23 cellular contexts compared by ENCODE assay signal in genomic region chr12:3589745-3590144, GRCh38.
"Had no signal": no experiment of that assay in that cellular context is flagged by ENCODE, and none has a peak within 500 bp of the region (broad histone marks: within the 10 kb centered on the region; RNA-seq: fewer than 3 reads in every experiment).

No MANE protein-coding gene starts in this region.

- H3K4me1 ChIP-seq: colonic mucosa, esophagus squamous epithelium, gastrocnemius medialis, heart right ventricle, left lung, lower lobe of right lung had no signal

- H3K27ac Mint-ChIP-seq: dendritic cell treated with granulocyte-macrophage colony-stimulating factor and Interleukin-4, amounts not matched to agents 40 ng/mL and 50 ng/mL, for 4 days; effector memory CD8-positive, alpha-beta T cell; endodermal cell; mesothelial cell of epicardium had no signal

- H3K36me3 ChIP-seq: colonic mucosa, esophagus squamous epithelium, gastrocnemius medialis, heart right ventricle, left lung, lower lobe of right lung had no signal

- H3K4me3 Mint-ChIP-seq: dendritic cell treated with granulocyte-macrophage colony-stimulating factor and Interleukin-4, amounts not matched to agents 40 ng/mL and 50 ng/mL, for 4 days; effector memory CD8-positive, alpha-beta T cell; endodermal cell; mesothelial cell of epicardium had no signal

- DNase-seq: colonic mucosa; cortex of kidney; effector CD8-positive, alpha-beta T cell; effector memory CD8-positive, alpha-beta T cell; endodermal cell; erythroblast; esophagus squamous epithelium; foreskin fibroblast; foreskin melanocyte; gastrocnemius medialis; glutamatergic neuron; heart right ventricle; hippocampal formation; left cardiac atrium; left lung; left ventricle myocardium superior; lower lobe of right lung; mesenchymal stem cell; mucosa of descending colon had no signal

- H3K9me3 Mint-ChIP-seq: dendritic cell treated with granulocyte-macrophage colony-stimulating factor and Interleukin-4, amounts not matched to agents 40 ng/mL and 50 ng/mL, for 4 days; effector memory CD8-positive, alpha-beta T cell; mesothelial cell of epicardium had no signal

- H3K4me3 ChIP-seq: colonic mucosa, esophagus squamous epithelium, gastrocnemius medialis, heart right ventricle, left lung, lower lobe of right lung, mucosa of descending colon had no signal

- H3K9me3 ChIP-seq: colonic mucosa, esophagus squamous epithelium, gastrocnemius medialis, heart right ventricle, left lung, lower lobe of right lung, mucosa of descending colon had no signal

- H3K4me1 Mint-ChIP-seq: mesothelial cell of epicardium had no signal

- H3K36me3 Mint-ChIP-seq: mesothelial cell of epicardium had no signal

- H3K27me3 ChIP-seq: colonic mucosa, gastrocnemius medialis had no signal

- H3K27ac ChIP-seq: colonic mucosa, epithelial cell of prostate, esophagus squamous epithelium, gastrocnemius medialis, heart right ventricle, left lung, lower lobe of right lung had no signal

- ATAC-seq: effector memory CD8-positive, alpha-beta T cell; esophagus mucosa; gastrocnemius medialis; heart right ventricle; left cardiac atrium; left lung; left ventricle myocardium superior; lower lobe of right lung; mucosa of descending colon had no signal
